8 cellular contexts compared by ENCODE assay signal in genomic region chr6:29753309-29753644, GRCh38. TPM values are rescaled to one million over a fixed set of nuclear protein-coding genes. Genes with fewer than 3 reads are reported as not detected.
DNase-seq lines count a peak whose midpoint lies in the region; ATAC-seq and TF ChIP-seq lines count a peak whose summit lies in the region.

No MANE protein-coding gene starts in this region.

- peak overlapping the region; percentile 88 for H3K4me3 Mint-ChIP-seq in central memory CD8-positive, alpha-beta T cell
- H3K4me3 Mint-ChIP-seq in naive thymus-derived CD8-positive, alpha-beta T cell: peak overlapping the region; percentile 85 to 99 (median 96)

- H3K27ac ChIP-seq in KMS-11: no peak overlapping the region

- H3K27me3 ChIP-seq in KMS-11 (ENCODE audit: insufficient read depth, low read depth): no peaks in the 10 kb centered on the region

- H3K9ac ChIP-seq in KMS-11: peak overlapping the region; percentile 71; the same call in 1 of the 2 replicates

- H3K9me3 Mint-ChIP-seq in central memory CD8-positive, alpha-beta T cell: no peaks in the 10 kb centered on the region
- H3K9me3 Mint-ChIP-seq in naive thymus-derived CD8-positive, alpha-beta T cell: no peaks in the 10 kb centered on the region

- H3K4me1 Mint-ChIP-seq in central memory CD8-positive, alpha-beta T cell: peaks cover 48% of the 10 kb centered on the region
- H3K4me1 Mint-ChIP-seq in naive thymus-derived CD8-positive, alpha-beta T cell: peaks cover 23 to 57% (median 41%) of the 10 kb centered on the region in 4 donors

- peak overlapping the region; percentile 73 for H3K4me3 ChIP-seq in AG04449 (ENCODE audit: low read depth, low read length)
- no peak overlapping the region for H3K4me3 ChIP-seq in KMS-11 (IDR thresholded peaks at IDR 0.05; ENCODE audit: insufficient read depth, low read depth, low read length)

- no peaks in the 10 kb centered on the region for H3K27me3 Mint-ChIP-seq in central memory CD8-positive, alpha-beta T cell
- peaks cover 0 to 13% (median 0%) of the 10 kb centered on the region in 5 donors for H3K27me3 Mint-ChIP-seq in naive thymus-derived CD8-positive, alpha-beta T cell

- no peak for ATAC-seq in central memory CD8-positive, alpha-beta T cell (replicated peaks; ENCODE audit: extremely low read depth, poor library complexity, severe bottlenecking)
- no peak for ATAC-seq in naive thymus-derived CD8-positive, alpha-beta T cell
- no peak for ATAC-seq in GM21390 (IDR thresholded peaks at IDR 0.05; ENCODE audit: unreplicated experiment)

- CTCF ChIA-PET in AG04449 (lab: Yijun Ruan, JAX): interaction anchor here (1.1 to 8.2 kb wide), 13 partner anchors 10 to 211 kb away, joined by 3 to 77 read pairs (median 5); no protein-coding TSS in a partner anchor

- no peaks in the 10 kb centered on the region for H3K36me3 ChIP-seq in KMS-11 (ENCODE audit: insufficient read depth)

- H2AFZ ChIP-seq in KMS-11 (ENCODE audit: low read depth): no peak overlapping the region; the same call in 1 of the 2 replicates

- no peaks in the 10 kb centered on the region for H4K20me1 ChIP-seq in KMS-11 (ENCODE audit: insufficient read depth)

- peaks cover 4% of the 10 kb centered on the region for H3K36me3 Mint-ChIP-seq in central memory CD8-positive, alpha-beta T cell (ENCODE audit: insufficient read depth)
- H3K36me3 Mint-ChIP-seq in naive thymus-derived CD8-positive, alpha-beta T cell: no peaks in the 10 kb centered on the region

- H3K27ac Mint-ChIP-seq in central memory CD8-positive, alpha-beta T cell (ENCODE audit: low read depth): peak overlapping the region; percentile 95
- peak overlapping the region in 9 of 10 donors; percentile 86 to 98 (median 91) for H3K27ac Mint-ChIP-seq in naive thymus-derived CD8-positive, alpha-beta T cell

- peaks cover 16% of the 10 kb centered on the region for H3K4me1 ChIP-seq in KMS-11 (ENCODE audit: low read depth, poor library complexity, severe bottlenecking)

- POLR2A ChIA-PET in AG04449 (lab: Yijun Ruan, JAX): no interaction called here
- POLR2A ChIA-PET in naive thymus-derived CD8-positive, alpha-beta T cell (lab: Charles Lee): interaction anchor here (1.0 to 3.0 kb wide), 5 partner anchors 16 to 103 kb away, joined by 3 to 16 read pairs (median 4); no protein-coding TSS in a partner anchor

- no peak for DNase-seq in AG04449 (ENCODE audit: low read depth, low spot score)
- DNase-seq in central memory CD8-positive, alpha-beta T cell (ENCODE audit: low spot score in 2 of 2): no peak
- no peak for DNase-seq in naive thymus-derived CD8-positive, alpha-beta T cell
- no peak for DNase-seq in NCI-H2081 (lab: John Stamatoyannopoulos, UW)
- DNase-seq in GM20000 (ENCODE audit: low spot score): no peak
- no peak for DNase-seq in NCI-H2196 treated with DMSO at 0.1 percent for 48 hours (lab: John Stamatoyannopoulos, UW; ENCODE audit: unreplicated experiment)

- TF ChIP-seq CTCF in AG04449 (IDR thresholded peaks at IDR 0.05; ENCODE audit: insufficient read depth, low read length, missing control alignments): no peak
- TF ChIP-seq CTCF in KMS-11 (conservative IDR thresholded peaks at IDR 0.05; ENCODE audit: low read depth, low read length): peak; percentile 35
- TF ChIP-seq CTCF in GM20000 (IDR thresholded peaks at IDR 0.05; ENCODE audit: extremely low read depth, missing control alignments): no peak

- H3K4me2 ChIP-seq in KMS-11: peak overlapping the region; percentile 52

- no peaks in the 10 kb centered on the region for H3K79me2 ChIP-seq in KMS-11 (ENCODE audit: insufficient read depth, low read depth)

RNA-seq across cellular contexts. Expression of gene HLA-F, which starts 30.0 kb away (rescaled TPM):
- total RNA-seq in naive thymus-derived CD8-positive, alpha-beta T cell: 100 to 1,000 TPM; 717 to 744 TPM
- polyA plus RNA-seq in naive thymus-derived CD8-positive, alpha-beta T cell: 100 to 1,000 TPM; 457 to 626 (median 619) TPM
